Comparison of ENCODE assay signal across 29 cellular contexts in the genomic region with DNA sequence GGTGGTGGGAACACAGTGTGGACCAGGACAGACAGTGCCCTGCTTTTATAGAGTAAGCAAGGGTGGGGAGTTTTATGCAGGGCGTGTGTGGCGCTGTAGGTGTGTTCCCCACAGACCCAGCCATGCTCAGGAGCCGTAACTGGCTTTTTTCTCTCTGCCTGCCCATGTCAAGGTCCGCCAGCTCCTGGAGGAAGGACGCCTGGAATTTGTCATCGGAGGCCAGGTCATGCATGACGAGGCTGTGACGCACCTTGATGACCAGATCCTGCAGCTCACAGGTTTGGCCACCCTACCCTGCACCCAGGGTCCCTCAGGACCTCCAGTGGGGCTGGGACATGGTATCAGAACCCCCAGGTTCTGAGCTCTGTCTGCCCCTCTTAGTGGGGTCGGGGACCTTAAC.
"Had no signal": no experiment of that assay in that cellular context is flagged by ENCODE, and none has a peak within 500 bp of the region (broad histone marks: within the 10 kb centered on the region; RNA-seq: fewer than 3 reads in every experiment).

No MANE protein-coding gene starts in this region.

- ATAC-seq: naive thymus-derived CD8-positive, alpha-beta T cell; natural killer cell treated with Interleukin-12 subunit alpha and Interleukin-12 subunit beta and Interleukin-15 and Interleukin-18, amount 100 ng/mL, for 72 hours; psoas muscle; right cardiac atrium; right lobe of liver; stimulated activated effector memory CD8-positive, alpha-beta T cell treated with anti-CD3 and anti-CD28 coated beads, Interleukin-12 subunit alpha, Interleukin-12 subunit beta, amount 100 ng/mL, for 72 hours; stimulated activated naive B cell treated with anti-CD40 and anti-IgM and Interleukin-4, amounts not matched to agents 10 μg/mL and 1 μg/mL and 100 μg/mL, for 72 hours; upper lobe of right lung had no signal

- H3K36me3 ChIP-seq: ovary, uterus had no signal

- H3K4me3 ChIP-seq: ovary, psoas muscle, right lobe of liver, sigmoid colon, stomach, thoracic aorta, tibial artery, transverse colon, upper lobe of right lung, uterus had no signal

- DNase-seq: naive thymus-derived CD8-positive, alpha-beta T cell; nephron progenitor cell; occipital lobe; ovary; posterior cingulate gyrus; psoas muscle; right cardiac atrium; right lobe of liver; sigmoid colon; small intestine; stimulated activated CD4-positive, alpha-beta T cell treated with anti-CD3 and anti-CD28 coated beads, Interleukin-15, amount 100 ng/mL, for 24 hours; stimulated activated CD4-positive, alpha-beta T cell treated with anti-CD3 and anti-CD28 coated beads, Interleukin-2, amount 100 ng/mL, for 24 hours; stimulated activated CD4-positive, alpha-beta T cell treated with anti-CD3 and anti-CD28 coated beads, Interleukin-2, amount 100 ng/mL, for 48 hours; stimulated activated CD4-positive, alpha-beta T cell treated with anti-CD3 and anti-CD28 coated beads, Interleukin-4, amount 100 ng/mL, for 24 hours; stimulated activated naive B cell treated with anti-CD40 and anti-IgM and Interleukin-4, amounts not matched to agents 10 μg/mL and 1 μg/mL and 100 μg/mL, for 72 hours; stimulated activated naive CD4-positive, alpha-beta T cell treated with Interleukin-2 at 50 U/mL for 16 hours; stomach; tibial artery; transverse colon; upper lobe of right lung; uterus had no signal

- H3K4me3 Mint-ChIP-seq: natural killer cell treated with Interleukin-12 subunit alpha and Interleukin-12 subunit beta and Interleukin-15 and Interleukin-18, amount 100 ng/mL, for 72 hours; nephron progenitor cell; neural crest cell; stimulated activated effector memory CD8-positive, alpha-beta T cell treated with anti-CD3 and anti-CD28 coated beads, Interleukin-12 subunit alpha, Interleukin-12 subunit beta, amount 100 ng/mL, for 72 hours; stimulated activated naive B cell treated with anti-CD40 and anti-IgM and Interleukin-4, amounts not matched to agents 10 μg/mL and 1 μg/mL and 100 μg/mL, for 72 hours; stimulated activated naive CD8-positive, alpha-beta T cell treated with anti-CD3 and anti-CD28 coated beads, Interleukin-15, Interleukin-2, amounts not matched to agents 100 ng/mL and 50 ng/mL, for 24 hours; type B pancreatic cell had no signal

- H3K9me3 ChIP-seq: ovary, right lobe of liver, sigmoid colon, thoracic aorta, tibial artery, transverse colon, upper lobe of right lung, uterus had no signal

- H3K27ac ChIP-seq: ovary, parathyroid adenoma, psoas muscle, right lobe of liver, sigmoid colon, stomach, thoracic aorta, tibial artery, transverse colon, upper lobe of right lung, uterus had no signal

- H3K4me1 ChIP-seq: uterus had no signal

- H3K27ac Mint-ChIP-seq: natural killer cell treated with Interleukin-12 subunit alpha and Interleukin-12 subunit beta and Interleukin-15 and Interleukin-18, amount 100 ng/mL, for 72 hours; nephron progenitor cell; progenitor cell of endocrine pancreas; stimulated activated effector memory CD8-positive, alpha-beta T cell treated with anti-CD3 and anti-CD28 coated beads, Interleukin-12 subunit alpha, Interleukin-12 subunit beta, amount 100 ng/mL, for 72 hours; stimulated activated naive B cell treated with anti-CD40 and anti-IgM and Interleukin-4, amounts not matched to agents 10 μg/mL and 1 μg/mL and 100 μg/mL, for 72 hours; stimulated activated naive CD8-positive, alpha-beta T cell treated with anti-CD3 and anti-CD28 coated beads, Interleukin-15, Interleukin-2, amounts not matched to agents 100 ng/mL and 50 ng/mL, for 24 hours; type B pancreatic cell had no signal

- H3K27me3 Mint-ChIP-seq: naive thymus-derived CD8-positive, alpha-beta T cell; natural killer cell treated with Interleukin-12 subunit alpha and Interleukin-12 subunit beta and Interleukin-15 and Interleukin-18, amount 100 ng/mL, for 72 hours; stimulated activated naive B cell treated with anti-CD40 and anti-IgM and Interleukin-4, amounts not matched to agents 10 μg/mL and 1 μg/mL and 100 μg/mL, for 72 hours; stimulated activated naive CD8-positive, alpha-beta T cell treated with anti-CD3 and anti-CD28 coated beads, Interleukin-15, Interleukin-2, amounts not matched to agents 100 ng/mL and 50 ng/mL, for 24 hours had no signal

- H3K27me3 ChIP-seq: ovary, right lobe of liver, sigmoid colon, stomach, tibial artery, transverse colon, upper lobe of right lung, uterus had no signal

- H3K4me1 Mint-ChIP-seq: nephron progenitor cell, neural crest cell had no signal
